Comparison of ENCODE assay signal across 20 cellular contexts in the genomic region with DNA sequence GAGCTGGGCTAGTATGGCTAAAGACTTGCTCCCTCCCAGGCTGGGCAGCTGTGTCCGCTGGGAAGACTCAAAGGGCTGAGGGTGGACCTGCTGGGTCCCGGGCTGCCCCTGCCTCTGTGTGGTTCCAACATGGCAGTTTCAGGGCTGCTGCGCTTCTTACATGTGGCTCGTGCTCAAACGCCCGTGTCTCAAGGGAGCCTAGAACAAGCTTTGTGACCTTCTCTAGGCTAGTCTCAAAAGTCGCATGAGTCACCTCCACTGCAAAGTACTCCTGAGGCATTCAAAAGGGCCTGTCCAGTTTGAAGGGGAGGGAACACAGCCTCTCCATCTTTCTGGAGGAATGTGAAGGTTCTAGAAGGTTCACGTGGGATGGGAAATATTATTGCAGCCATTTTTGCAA. TPM values are rescaled to one million over a fixed set of nuclear protein-coding genes. Genes with fewer than 3 reads are reported as not detected.
DNase-seq lines count a peak whose midpoint lies in the region; ATAC-seq, FAIRE-seq and TF ChIP-seq lines count a peak whose summit lies in the region.
"Had no signal": no experiment of that assay in that cellular context is flagged by ENCODE, and none has a peak within 500 bp of the region (broad histone marks: within the 10 kb centered on the region; RNA-seq: fewer than 3 reads in every experiment).

No MANE protein-coding gene starts in this region.

- DNase-seq in MCF 10A (ENCODE audit: unreplicated experiment) (peak; percentile 22), mammary epithelial cell (no peak), K562 (ENCODE audit: extremely low read depth in 1 of 4, low spot score in 3 of 4) (peak in 1 of 4 experiments; percentile 47), neural progenitor cell (ENCODE audit: low spot score) (no peak), upper lobe of right lung (no peak), islet precursor cell (no peak)
- no peak for DNase-seq in activated naive CD4-positive, alpha-beta T cell treated with anti-CD3 and anti-CD28 coated beads, Interleukin-2, amount 50 U/mL, for 16 hours
- DNase-seq: MM.1S, NCI-H1105 treated with DMSO at 0.1 percent for 48 hours, NCI-H187, NCI-H226, NCI-H524, NCI-H82, RPMI8226, SIG-M5 had no signal

- no peak for TF ChIP-seq CTCF in MCF 10A (IDR thresholded peaks at IDR 0.05; ENCODE audit: unreplicated experiment)
- no peak for TF ChIP-seq CTCF in mammary epithelial cell (conservative IDR thresholded peaks at IDR 0.05 in 1 of 2, IDR thresholded peaks at IDR 0.05 in 1 of 2; ENCODE audit: extremely low read depth in 1 of 2, insufficient read depth in 1 of 2, low read depth in 1 of 2, low read length in 2 of 2)
- no peak for TF ChIP-seq CTCF in K562 (IDR thresholded peaks at IDR 0.05 in 2 of 3, conservative IDR thresholded peaks at IDR 0.05 in 1 of 3; ENCODE audit: insufficient read depth in 2 of 3, low read depth in 1 of 3, low read length in 3 of 3)
- no peak for TF ChIP-seq CTCF in neural progenitor cell (IDR thresholded peaks at IDR 0.05)
- no peak for TF ChIP-seq CTCF in upper lobe of right lung (IDR thresholded peaks at IDR 0.05)

- FAIRE-seq in K562 (lab: Jason Lieb, UNC), result peak; percentile 65
- FAIRE-seq: HepG2 had no signal

- ATAC-seq in K562 (peak; percentile 67), upper lobe of right lung (peak; percentile 89), HG02840 (IDR thresholded peaks at IDR 0.05; ENCODE audit: low FRiP score, unreplicated experiment) (no peak)
- ATAC-seq: HepG2, SK-N-SH treated with all-trans-retinoic acid at 6 μM for 48 hours had no signal

- POLR2A ChIA-PET in MCF 10A (lab: Yijun Ruan, JAX), result interaction anchor here (0.7 to 1.6 kb wide), 4 partner anchors 8 to 87 kb away, joined by 3 to 4 read pairs (median 4); no protein-coding TSS in a partner anchor
- POLR2A ChIA-PET in K562 (lab: Yijun Ruan, JAX), result interaction anchor here (1.0 kb wide), 2 partner anchors 48 to 54 kb away, joined by 3 to 4 read pairs; no protein-coding TSS in a partner anchor

- no peak overlapping the region for H3K4me2 ChIP-seq in mammary epithelial cell (ENCODE audit: insufficient read depth, low read depth, low read length)
- H3K4me2 ChIP-seq in K562 (ENCODE audit: insufficient read depth, low read length), result 0 out of 2 replicates have a peak overlapping the region, but pooled peaks have one; percentile 17
- H3K4me2 ChIP-seq in neural progenitor cell, result no peak overlapping the region
- H3K4me2 ChIP-seq: KMS-11 had no signal

- peaks cover 9% of the 10 kb centered on the region for H3K4me1 Mint-ChIP-seq in MCF 10A (ENCODE audit: insufficient read depth, unreplicated experiment)
- peaks cover 28% of the 10 kb centered on the region for H3K4me1 Mint-ChIP-seq in neural progenitor cell
- H3K4me1 Mint-ChIP-seq: B cell had no signal

- dilution Hi-C loops in mammary epithelial cell (cut with HindIII; ENCODE audit: low sequenced_read_pairs), result loop anchor here (5.0 kb wide), 2 partner anchors 46 to 49 kb away; no protein-coding TSS in a partner anchor

- no peak overlapping the region for H3K27ac ChIP-seq in mammary epithelial cell (ENCODE audit: insufficient read depth, low read depth, low read length)
- no peak overlapping the region for H3K27ac ChIP-seq in K562 (ENCODE audit: extremely low read depth, low read depth, low read length)
- no peak overlapping the region for H3K27ac ChIP-seq in neural progenitor cell
- H3K27ac ChIP-seq in upper lobe of right lung, result no peak overlapping the region
- H3K27ac ChIP-seq: KMS-11 had no signal

- no peaks in the 10 kb centered on the region for H3F3A ChIP-seq in neural progenitor cell (ENCODE audit: low read depth)

- H3K27me3 ChIP-seq in mammary epithelial cell (ENCODE audit: insufficient read depth, low read length) (no peaks in the 10 kb centered on the region), K562 (ENCODE audit: control insufficient read depth in 2 of 2, insufficient read depth in 2 of 2, low read length in 2 of 2) (no peaks in the 10 kb centered on the region), neural progenitor cell (no peaks in the 10 kb centered on the region), upper lobe of right lung (no peaks in the 10 kb centered on the region)

- BruUV-seq in MCF 10A (replicated peaks; lab: Mats Ljungman, UMichigan) (no TSS peak), mammary epithelial cell (replicated peaks; lab: Mats Ljungman, UMichigan) (no TSS peak), K562 (replicated peaks; lab: Mats Ljungman, UMichigan) (no TSS peak)

- TF ChIP-seq POLR2A in K562 (conservative IDR thresholded peaks at IDR 0.05), result no peak

- H3K9ac ChIP-seq in mammary epithelial cell (ENCODE audit: insufficient read depth, low read length) (no peak overlapping the region), K562 (ENCODE audit: insufficient read depth in 1 of 2, low read depth in 2 of 2, low read length in 2 of 2) (peak overlapping the region in 1 of 2 experiments; percentile 46; a peak in 1 of 4 replicates), neural progenitor cell (no peak overlapping the region)
- H3K9ac ChIP-seq: KMS-11 had no signal

- no peaks in the 10 kb centered on the region for H3K36me3 ChIP-seq in mammary epithelial cell (ENCODE audit: insufficient read depth, low read length)
- no peaks in the 10 kb centered on the region for H3K36me3 ChIP-seq in K562 (ENCODE audit: control insufficient read depth, insufficient read depth, low read length)
- H3K36me3 ChIP-seq in neural progenitor cell, result no peaks in the 10 kb centered on the region
- H3K36me3 ChIP-seq in upper lobe of right lung, result no peaks in the 10 kb centered on the region

- TF ChIP-seq RAD21 in K562 (CRISPR knock-in tag; conservative IDR thresholded peaks at IDR 0.05 in 1 of 2, IDR thresholded peaks at IDR 0.05 in 1 of 2), result no peak

- H3K4me1 ChIP-seq in mammary epithelial cell (ENCODE audit: insufficient read depth, low read length) (peaks cover 17% of the 10 kb centered on the region), K562 (replicated peaks in 1 of 2; ENCODE audit: control insufficient read depth in 2 of 2, insufficient read depth in 2 of 2, low read length in 2 of 2) (peaks cover 4 to 8% of the 10 kb centered on the region in 2 experiments; a peak in 3 of 5 replicates), neural progenitor cell (no peaks in the 10 kb centered on the region), upper lobe of right lung (no peaks in the 10 kb centered on the region)

- H3K36me3 Mint-ChIP-seq in MCF 10A (ENCODE audit: insufficient read depth, unreplicated experiment) (no peaks in the 10 kb centered on the region), neural progenitor cell (peaks cover 3% of the 10 kb centered on the region)

- H3K79me2 ChIP-seq in mammary epithelial cell (ENCODE audit: insufficient read depth, low read length) (no peaks in the 10 kb centered on the region), K562 (ENCODE audit: control insufficient read depth, insufficient read depth, low read length) (no peaks in the 10 kb centered on the region), neural progenitor cell (ENCODE audit: low read depth) (no peaks in the 10 kb centered on the region)

- intact Hi-C loops in MCF 10A (cut with micrococcal nuclease), result no loop called here
- intact Hi-C loops in mammary epithelial cell (cut with micrococcal nuclease), result no loop called here
- intact Hi-C loops in K562 (cut with micrococcal nuclease), result loop anchor here (2.0 to 5.0 kb wide), 2 partner anchors 51 to 89 kb away; partner anchors contain the start of gene PPP4R1
- intact Hi-C loops in upper lobe of right lung (cut with DNase I), result no loop called here

- H3K9me1 ChIP-seq in K562 (ENCODE audit: control insufficient read depth, insufficient read depth, low read length), result no peaks in the 10 kb centered on the region

- no peak for TF ChIP-seq EP300 in K562 (IDR thresholded peaks at IDR 0.05; ENCODE audit: low read length)

- WGBS in mammary epithelial cell (ENCODE audit: low coverage, missing lambda C conversion rate), result 88% methylated on average over 8 of the region's 8 CpGs
- WGBS in K562 (ENCODE audit: insufficient coverage, low coverage, missing lambda C conversion rate), result 49% methylated on average over 8 of the region's 8 CpGs

- CTCF ChIA-PET in MCF 10A (lab: Yijun Ruan, JAX) (interaction anchor here (1.4 to 3.6 kb wide), 2 partner anchors 52 to 88 kb away, joined by 4 to 20 read pairs; no protein-coding TSS in a partner anchor), mammary epithelial cell (lab: Charles Lee; ENCODE audit: low non-redundant PET) (no interaction called here), K562 (lab: Yijun Ruan, JAX; ENCODE audit: low intra/inter-chr PET ratio) (no interaction called here)

- in situ Hi-C loops in mammary epithelial cell (cut with MboI; ENCODE audit: low sequenced_read_pairs in 2 of 2), result no loop called here
- in situ Hi-C loops in K562 (cut with MboI), result no loop called here

- no peak overlapping the region for H2AFZ ChIP-seq in mammary epithelial cell (ENCODE audit: low read depth, low read length)
- peak overlapping the region; percentile 87 for H2AFZ ChIP-seq in K562 (ENCODE audit: low read depth, low read length)
- peak overlapping the region; percentile 79 for H2AFZ ChIP-seq in neural progenitor cell (replicated peaks)

- H3K9me3 Mint-ChIP-seq in MCF 10A (ENCODE audit: unreplicated experiment) (no peaks in the 10 kb centered on the region), neural progenitor cell (peaks cover 10% of the 10 kb centered on the region)

- no peaks in the 10 kb centered on the region for H3K27me3 Mint-ChIP-seq in MCF 10A (ENCODE audit: insufficient read depth, unreplicated experiment)
- H3K27me3 Mint-ChIP-seq in neural progenitor cell (ENCODE audit: insufficient read depth, low read depth), result peaks cover 2% of the 10 kb centered on the region
- H3K27me3 Mint-ChIP-seq: B cell had no signal

- no peak overlapping the region for H3K27ac Mint-ChIP-seq in MCF 10A (ENCODE audit: low read depth, unreplicated experiment)
- H3K27ac Mint-ChIP-seq in neural progenitor cell, result no peak overlapping the region
- H3K27ac Mint-ChIP-seq: B cell had no signal

- no peaks in the 10 kb centered on the region for H4K20me1 ChIP-seq in mammary epithelial cell (ENCODE audit: insufficient read depth, low read length)
- H4K20me1 ChIP-seq in K562 (replicated peaks; ENCODE audit: control insufficient read depth, insufficient read depth, low read length), result no peaks in the 10 kb centered on the region
- H4K20me1 ChIP-seq in neural progenitor cell (ENCODE audit: low read depth), result no peaks in the 10 kb centered on the region

- H3K4me3 Mint-ChIP-seq in MCF 10A (ENCODE audit: unreplicated experiment), result no peak overlapping the region
- H3K4me3 Mint-ChIP-seq in neural progenitor cell, result no peak overlapping the region
- H3K4me3 Mint-ChIP-seq: B cell had no signal

- H3K4me3 ChIP-seq in mammary epithelial cell (replicated peaks in 1 of 3; ENCODE audit: insufficient read depth in 1 of 3, low read depth in 2 of 3, low read length in 3 of 3) (no peak overlapping the region), K562 (no peak overlapping the region), neural progenitor cell (no peak overlapping the region), upper lobe of right lung (no peak overlapping the region)

- H3K9me3 ChIP-seq in mammary epithelial cell (replicated peaks; ENCODE audit: insufficient read depth, low read length), result no peaks in the 10 kb centered on the region
- H3K9me3 ChIP-seq in K562 (replicated peaks; ENCODE audit: control insufficient read depth, insufficient read depth, low read depth, low read length), result no peaks in the 10 kb centered on the region
- no peaks in the 10 kb centered on the region for H3K9me3 ChIP-seq in neural progenitor cell (ENCODE audit: low read depth)
- no peaks in the 10 kb centered on the region for H3K9me3 ChIP-seq in upper lobe of right lung

RNA-seq across cellular contexts. Expression of gene RAB31, which starts 44.7 kb away (rescaled TPM):
- total RNA-seq in MCF 10A (2022) (4.8 and 6.1 TPM in 2 replicates), mammary epithelial cell (10 to 100 TPM; 12.3 to 34.6 TPM), K562 (2014; rRNA removed) (34.9 and 43.1 TPM in 2 replicates), K562 (2014; rRNA removed; fragmentation: Illumina TruSeq; extraction: Trizol) (44.1 and 51.7 TPM in 2 replicates), K562 (2015; rRNA removed; fragmentation: Illumina TruSeq; extraction: Trizol) (36.8 and 41.3 TPM in 2 replicates), K562 (2021) (57.7 and 66.1 TPM in 2 replicates), neural progenitor cell (ENCODE audit: low replicate concordance) (4.6 and 5.0 TPM in 2 replicates), upper lobe of right lung (137 TPM)
- polyA plus RNA-seq in mammary epithelial cell (22.6 TPM), K562 (2011; rRNA removed) (32.8 and 70.4 TPM in 2 replicates), K562 (2014; fragmentation: Illumina TruSeq; extraction: Trizol) (47.9 and 50.9 TPM in 2 replicates), K562 (2014; fragmentation: Nextera tagmentation; extraction: Ambion mirVana) (10 to 100 TPM; 20.7 to 25.6 TPM), K562 (2014; rRNA removed) (25.6 and 29.0 TPM in 2 replicates)
- 78.6 TPM for polyA minus RNA-seq in mammary epithelial cell
- total RNA-seq in K562 (2011; cell fraction: chromatin; rRNA removed; ENCODE audit: low replicate concordance), result 62.1 and 65.0 TPM in 2 replicates
- total RNA-seq in K562 (2011; cell fraction: nucleolus; rRNA removed), result 26.5 and 31.9 TPM in 2 replicates
- total RNA-seq in K562 (2011; cell fraction: nucleoplasm; rRNA removed), result 43.2 and 112 TPM in 2 replicates
- 26.1 and 28.8 TPM in 2 replicates for polyA plus RNA-seq in K562 (2011; cell fraction: cytosol; rRNA removed)
- polyA plus RNA-seq in K562 (2011; cell fraction: nucleus; rRNA removed), result 33.7 and 65.3 TPM in 2 replicates
- polyA plus RNA-seq in K562 (2012), result 37.3 and 45.1 TPM in 2 replicates
- polyA minus RNA-seq in K562 (2011; rRNA and poly(A)+ RNA removed), result 89.7 and 166 TPM in 2 replicates
- 27.4 and 41.0 TPM in 2 replicates for polyA minus RNA-seq in K562 (2011; cell fraction: cytosol; rRNA and poly(A)+ RNA removed)
- polyA minus RNA-seq in K562 (2011; cell fraction: nucleus; rRNA and poly(A)+ RNA removed), result 32.4 and 49.9 TPM in 2 replicates

RNA-seq across cellular contexts. Expression of gene PPP4R1, which starts 49.0 kb away (rescaled TPM):
- total RNA-seq in MCF 10A (2022) (88.0 and 109 TPM in 2 replicates), mammary epithelial cell (100 to 1,000 TPM in 1 of 2 donors, 10 to 100 TPM in 1; 89.7 to 163 TPM), K562 (2014; rRNA removed) (95.7 and 100 TPM in 2 replicates), K562 (2014; rRNA removed; fragmentation: Illumina TruSeq; extraction: Trizol) (77.5 and 91.2 TPM in 2 replicates), K562 (2015; rRNA removed; fragmentation: Illumina TruSeq; extraction: Trizol) (86.4 and 92.5 TPM in 2 replicates), K562 (2021) (83.2 and 95.5 TPM in 2 replicates), neural progenitor cell (ENCODE audit: low replicate concordance) (87.7 and 102 TPM in 2 replicates), upper lobe of right lung (141 TPM)
- polyA plus RNA-seq in mammary epithelial cell (133 TPM), K562 (2011; rRNA removed) (131 and 136 TPM in 2 replicates), K562 (2014; fragmentation: Illumina TruSeq; extraction: Trizol) (55.4 and 84.5 TPM in 2 replicates), K562 (2014; fragmentation: Nextera tagmentation; extraction: Ambion mirVana) (10 to 100 TPM; 23.5 to 35.1 TPM), K562 (2014; rRNA removed) (56.0 and 57.5 TPM in 2 replicates)
- polyA minus RNA-seq in mammary epithelial cell, result 117 TPM
- 227 and 404 TPM in 2 replicates for total RNA-seq in K562 (2011; cell fraction: chromatin; rRNA removed; ENCODE audit: low replicate concordance)
- total RNA-seq in K562 (2011; cell fraction: nucleolus; rRNA removed), result 86.1 and 111 TPM in 2 replicates
- 148 and 198 TPM in 2 replicates for total RNA-seq in K562 (2011; cell fraction: nucleoplasm; rRNA removed)
- polyA plus RNA-seq in K562 (2011; cell fraction: cytosol; rRNA removed), result 91.1 and 105 TPM in 2 replicates
- polyA plus RNA-seq in K562 (2011; cell fraction: nucleus; rRNA removed), result 191 and 198 TPM in 2 replicates
- polyA plus RNA-seq in K562 (2012), result 46.2 and 49.6 TPM in 2 replicates
- polyA minus RNA-seq in K562 (2011; rRNA and poly(A)+ RNA removed), result 277 and 310 TPM in 2 replicates
- 99.1 and 116 TPM in 2 replicates for polyA minus RNA-seq in K562 (2011; cell fraction: cytosol; rRNA and poly(A)+ RNA removed)
- polyA minus RNA-seq in K562 (2011; cell fraction: nucleus; rRNA and poly(A)+ RNA removed), result 93.0 and 173 TPM in 2 replicates
